In genomic region chr5:145316282-145316681, GRCh38 we compare ENCODE assay signal across 15 cellular contexts.
DNase-seq lines count a peak whose midpoint lies in the region; ATAC-seq, FAIRE-seq and TF ChIP-seq lines count a peak whose summit lies in the region.
"Had no signal": no experiment of that assay in that cellular context is flagged by ENCODE, and none has a peak within 500 bp of the region (broad histone marks: within the 10 kb centered on the region; RNA-seq: fewer than 3 reads in every experiment).

No MANE protein-coding gene starts in this region.

- in situ Hi-C loops in GM12878 (cut with MboI) = no loop called here

- no peaks in the 10 kb centered on the region for H3K36me3 ChIP-seq in GM12878 (ENCODE audit: control insufficient read depth in 2 of 2, insufficient read depth in 2 of 2, low read length in 1 of 2)
- H3K36me3 ChIP-seq: BLaER1, cardiac muscle cell, spleen had no signal

- TF ChIP-seq POLR2A in GM12878 (IDR thresholded peaks at IDR 0.05; ENCODE audit: low read depth, low read length) = no peak

- no peaks in the 10 kb centered on the region for H3K9me3 ChIP-seq in GM12878 (replicated peaks; ENCODE audit: control insufficient read depth, insufficient read depth, low read length)
- H3K9me3 ChIP-seq: BLaER1 had no signal

- no peak overlapping the region for H3K4me3 ChIP-seq in GM12878
- H3K4me3 ChIP-seq: BLaER1, cardiac muscle cell, spleen had no signal

- no peak overlapping the region for H2AFZ ChIP-seq in GM12878 (ENCODE audit: control insufficient read depth, low read depth, low read length)

- H3K4me1 ChIP-seq in GM12878 (ENCODE audit: control insufficient read depth, insufficient read depth, low read length) = no peaks in the 10 kb centered on the region
- H3K4me1 ChIP-seq: BLaER1, spleen had no signal

- BruUV-seq in GM12878 (replicated peaks; lab: Mats Ljungman, UMichigan) = no TSS peak

- no peak overlapping the region for H3K27ac ChIP-seq in GM12878 (ENCODE audit: control insufficient read depth, insufficient read depth)
- H3K27ac ChIP-seq: BLaER1, cardiac muscle cell, spleen had no signal

- WGBS in GM12878 (ENCODE audit: insufficient coverage, insufficient replicate concordance, low lambda C conversion rate, missing lambda C conversion rate) = 30% methylated on average over 2 of the region's 2 CpGs

- peak; percentile 1 for DNase-seq in GM12878 (ENCODE audit: low read depth, low spot score)
- DNase-seq in HTR-8/SVneo (ENCODE audit: insufficient read length, low spot score) = no peak
- DNase-seq in head of caudate nucleus = no peak
- no peak for DNase-seq in T1000 (lab: John Stamatoyannopoulos, UW)
- DNase-seq: DMS153; naive thymus-derived CD4-positive, alpha-beta T cell; NCI-H2029; NCI-H510A treated with DMSO at 0.1 percent for 48 hours; spleen; stimulated activated naive CD4-positive, alpha-beta T cell treated with Interleukin-2 at 50 U/mL for 16 hours had no signal

- H3K27me3 ChIP-seq in GM12878 (replicated peaks in 1 of 2; ENCODE audit: control insufficient read depth in 2 of 2, insufficient read depth in 2 of 2, low read length in 1 of 2) = no peaks in the 10 kb centered on the region
- H3K27me3 ChIP-seq: BLaER1, cardiac muscle cell, spleen had no signal

- ATAC-seq in GM19025 (IDR thresholded peaks at IDR 0.05; ENCODE audit: low read depth, unreplicated experiment) (peak; percentile 94), GM21737 (IDR thresholded peaks at IDR 0.05; ENCODE audit: unreplicated experiment) (peak; percentile 84), HG03095 (IDR thresholded peaks at IDR 0.05; ENCODE audit: unreplicated experiment) (peak; percentile 67), GM12878 (peak; percentile 76)
- ATAC-seq: naive thymus-derived CD4-positive, alpha-beta T cell had no signal

- POLR2A ChIA-PET in GM12878 (lab: Charles Lee) = no interaction called here

- no peak overlapping the region for H3K4me2 ChIP-seq in GM12878 (ENCODE audit: control insufficient read depth, insufficient read depth)
- H3K4me2 ChIP-seq: BLaER1 had no signal

- no peak for TF ChIP-seq RAD21 in GM12878 (IDR thresholded peaks at IDR 0.05; ENCODE audit: insufficient read depth, low read depth, low read length)

- TF ChIP-seq EP300 in GM12878 (IDR thresholded peaks at IDR 0.05; ENCODE audit: borderline replicate concordance in 1 of 2, control insufficient read depth in 1 of 2, low read depth in 2 of 2, low read length in 2 of 2) = no peak

- no peaks in the 10 kb centered on the region for H3K79me2 ChIP-seq in GM12878 (ENCODE audit: control insufficient read depth, insufficient read depth, low read length)

- no peaks in the 10 kb centered on the region for H4K20me1 ChIP-seq in GM12878 (ENCODE audit: control insufficient read depth, insufficient read depth)
- H4K20me1 ChIP-seq: BLaER1 had no signal

- no peak for FAIRE-seq in GM12878 (lab: Jason Lieb, UNC)
- FAIRE-seq in HTR-8/SVneo (lab: Jason Lieb, UNC) = no peak

- CTCF ChIA-PET in GM12878 (lab: Yijun Ruan, JAX) = no interaction called here

- SMC1A ChIA-PET in GM12878 (lab: Charles Lee; ENCODE audit: uncharacterized antibody, unreplicated experiment) = no interaction called here

- H3K9ac ChIP-seq in GM12878 (ENCODE audit: control insufficient read depth, insufficient read depth, low read length) = no peak overlapping the region
- H3K9ac ChIP-seq: BLaER1 had no signal

- RAD21 ChIA-PET in GM12878 (lab: Charles Lee; ENCODE audit: unreplicated experiment) = no interaction called here

- intact Hi-C loops in GM12878 (cut with micrococcal nuclease; ENCODE audit: unreplicated experiment) (no loop called here), head of caudate nucleus (cut with DNase I) (no loop called here)

- TF ChIP-seq CTCF in GM12878 (IDR thresholded peaks at IDR 0.05 in 2 of 3, conservative IDR thresholded peaks at IDR 0.05 in 1 of 3; ENCODE audit: control insufficient read depth in 2 of 3, extremely low read depth in 1 of 3, insufficient read depth in 1 of 3, low read depth in 3 of 3, low read length in 3 of 3) = no peak

TF ChIP-seq in GM12878, 131 proteins besides CTCF, POLR2A, EP300 and RAD21:
- no peak for TF ChIP-seq TARDBP (IDR thresholded peaks at IDR 0.05; ENCODE audit: borderline replicate concordance)
- no peak for TF ChIP-seq IKZF2 (IDR thresholded peaks at IDR 0.05)
- TF ChIP-seq RAD51 (IDR thresholded peaks at IDR 0.05) = no peak
- no peak for TF ChIP-seq ZBTB40 (IDR thresholded peaks at IDR 0.05; ENCODE audit: borderline replicate concordance)
- no peak for TF ChIP-seq SIX5 (IDR thresholded peaks at IDR 0.05; ENCODE audit: low read depth, low read length, severe bottlenecking)
- no peak for TF ChIP-seq KLF5 (IDR thresholded peaks at IDR 0.05; ENCODE audit: partially characterized antibody)
- TF ChIP-seq TBL1XR1 (IDR thresholded peaks at IDR 0.05; ENCODE audit: low read depth, low read length) = no peak
- no peak for TF ChIP-seq EGR1 (IDR thresholded peaks at IDR 0.05; ENCODE audit: borderline replicate concordance in 1 of 2, low read depth in 2 of 2, low read length in 2 of 2)
